ENCODE assay signal across 16 cellular contexts in the genomic region with DNA sequence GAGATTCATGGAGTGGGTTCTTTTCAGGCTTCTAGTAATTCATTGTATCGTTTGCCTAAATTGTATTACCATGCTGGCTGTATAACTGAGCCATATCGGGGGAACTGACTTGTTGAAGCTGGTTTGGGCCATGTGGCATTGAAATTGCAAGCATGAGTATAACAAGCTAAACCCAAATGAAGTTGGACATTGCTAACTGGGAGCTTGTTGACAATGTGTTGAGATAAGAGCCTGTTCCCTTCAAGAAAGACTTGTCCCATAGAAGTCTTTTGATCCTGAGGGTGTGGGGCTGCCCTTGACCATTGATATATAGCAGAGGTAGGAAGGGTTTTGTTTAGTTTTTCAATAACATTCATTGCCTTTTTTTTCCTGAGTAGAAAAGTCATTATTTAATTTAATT.
DNase-seq lines count a peak whose midpoint lies in the region; ATAC-seq and TF ChIP-seq lines count a peak whose summit lies in the region.
"Had no signal": no experiment of that assay in that cellular context is flagged by ENCODE, and none has a peak within 500 bp of the region (broad histone marks: within the 10 kb centered on the region; RNA-seq: fewer than 3 reads in every experiment).

No MANE protein-coding gene starts in this region.

- H4K12ac ChIP-seq in trophoblast cell (ENCODE audit: low read depth, low read length) = no peak overlapping the region

- no peaks in the 10 kb centered on the region for H3K9me2 ChIP-seq in HCT116 (ENCODE audit: insufficient read depth)

- H3K18ac ChIP-seq in trophoblast cell (ENCODE audit: low read length) = no peak overlapping the region

- H2AK5ac ChIP-seq in trophoblast cell (ENCODE audit: low read length) = no peak overlapping the region

- H3K4me1 ChIP-seq in cardiac muscle cell (ENCODE audit: low read depth) = peaks cover 44% of the 10 kb centered on the region
- no peaks in the 10 kb centered on the region for H3K4me1 ChIP-seq in heart right ventricle
- peaks cover 2 to 13% of the 10 kb centered on the region in 2 experiments; a peak in 2 of 4 replicates for H3K4me1 ChIP-seq in HCT116 (ENCODE audit: control insufficient read depth in 1 of 2, insufficient read depth in 2 of 2, low read length in 2 of 2)
- peaks cover 7 to 9% of the 10 kb centered on the region in 2 experiments for H3K4me1 ChIP-seq in trophoblast cell (ENCODE audit: control insufficient read depth in 1 of 2, insufficient read depth in 2 of 2, low read length in 2 of 2)

- H3K4me3 ChIP-seq in cardiac muscle cell (no peak overlapping the region), heart right ventricle (no peak overlapping the region), HCT116 (replicated peaks in 1 of 2; ENCODE audit: low read depth in 1 of 2, low read length in 2 of 2) (no peak overlapping the region), trophoblast cell (ENCODE audit: low read depth, low read length) (no peak overlapping the region)
- H3K4me3 ChIP-seq: A549; BLaER1 treated with 17β-estradiol and CSF1 and Interleukin-3, amounts not matched to agents 10 nM and 100 nM had no signal

- H3K27ac ChIP-seq in cardiac muscle cell (peak overlapping the region; percentile 41), heart right ventricle (no peak overlapping the region), HCT116 (ENCODE audit: low read depth, low read length) (no peak overlapping the region), trophoblast cell (ENCODE audit: low read depth, low read length) (no peak overlapping the region)
- H3K27ac ChIP-seq: 22Rv1; A549; BLaER1 treated with 17β-estradiol and CSF1 and Interleukin-3, amounts not matched to agents 10 nM and 100 nM; C4-2B had no signal

- H2BK120ac ChIP-seq in trophoblast cell (ENCODE audit: insufficient read depth, low read length, poor library complexity) = peak overlapping the region; percentile 58

- H3K9me3 ChIP-seq in cardiac muscle cell (ENCODE audit: low read depth) (no peaks in the 10 kb centered on the region), heart right ventricle (no peaks in the 10 kb centered on the region), HCT116 (ENCODE audit: control insufficient read depth in 1 of 2, insufficient read depth in 1 of 2, low read depth in 1 of 2, low read length in 2 of 2) (no peaks in the 10 kb centered on the region), trophoblast cell (ENCODE audit: insufficient read depth, low read depth, low read length) (no peaks in the 10 kb centered on the region)
- H3K9me3 ChIP-seq: A549, Caco-2 had no signal

- H4K8ac ChIP-seq in trophoblast cell (ENCODE audit: low read depth, low read length) = no peak overlapping the region

- H2BK5ac ChIP-seq in trophoblast cell (ENCODE audit: low read depth, low read length, poor library complexity) = no peak overlapping the region

- RAD21 ChIA-PET in HCT116 (lab: Charles Lee; ENCODE audit: low non-redundant PET in 1 of 2, low total read pairs in 2 of 2, uncharacterized antibody in 2 of 2, unreplicated experiment in 2 of 2) = interaction anchor here in 1 of 2 experiments (0.6 kb wide), 1 partner anchor 470 kb away, joined by 3 read pairs; no protein-coding TSS in a partner anchor

- no peaks in the 10 kb centered on the region for H3K36me3 ChIP-seq in cardiac muscle cell
- peaks cover 0 to 6% (median 0%) of the 10 kb centered on the region in 9 donors for H3K36me3 ChIP-seq in heart right ventricle
- no peaks in the 10 kb centered on the region; a peak in 1 of 4 replicates for H3K36me3 ChIP-seq in HCT116 (ENCODE audit: control insufficient read depth in 1 of 2, insufficient read depth in 2 of 2, low read length in 2 of 2)
- no peaks in the 10 kb centered on the region for H3K36me3 ChIP-seq in trophoblast cell (ENCODE audit: control insufficient read depth in 1 of 2, insufficient read depth in 2 of 2, low read length in 2 of 2)

- ATAC-seq in heart right ventricle = no peak
- ATAC-seq in HCT116 = no peak
- no peak for ATAC-seq in left lobe of liver
- ATAC-seq: A549; CD8-positive, alpha-beta T cell had no signal

- CTCF ChIA-PET in HCT116 (lab: Charles Lee) = no interaction called here

- POLR2A ChIA-PET in HCT116 (lab: Charles Lee) = no interaction called here

- H3K23ac ChIP-seq in trophoblast cell (ENCODE audit: low read length) = no peak overlapping the region

- no peaks in the 10 kb centered on the region for H3K79me1 ChIP-seq in trophoblast cell (ENCODE audit: low read length)

- TF ChIP-seq POLR2A in HCT116 (IDR thresholded peaks at IDR 0.05; ENCODE audit: borderline replicate concordance, extremely low read depth, insufficient read depth, insufficient read length) = no peak

- H3K79me2 ChIP-seq in HCT116 (ENCODE audit: insufficient read depth, low read length) = peaks cover 17% of the 10 kb centered on the region; the same call in 1 of the 2 replicates
- H3K79me2 ChIP-seq in trophoblast cell (ENCODE audit: control insufficient read depth, insufficient read depth, low read length, poor library complexity) = no peaks in the 10 kb centered on the region

- H4K91ac ChIP-seq in trophoblast cell (ENCODE audit: low read depth, low read length) = no peak overlapping the region

- no peak overlapping the region for H3K9ac ChIP-seq in HCT116 (ENCODE audit: low read length)
- no peak overlapping the region for H3K9ac ChIP-seq in trophoblast cell (ENCODE audit: low read length)
- H3K9ac ChIP-seq: BLaER1 treated with 17β-estradiol and CSF1 and Interleukin-3, amounts not matched to agents 10 nM and 100 nM had no signal

- no peak overlapping the region for H2BK12ac ChIP-seq in trophoblast cell (ENCODE audit: low read length)

- BruUV-seq in HCT116 (replicated peaks; lab: Mats Ljungman, UMichigan) = no TSS peak

- no peak overlapping the region for H3K4me2 ChIP-seq in HCT116 (ENCODE audit: low read length)
- no peak overlapping the region for H3K4me2 ChIP-seq in trophoblast cell (ENCODE audit: low read length)
- H3K4me2 ChIP-seq: A549; BLaER1 treated with 17β-estradiol and CSF1 and Interleukin-3, amounts not matched to agents 10 nM and 100 nM had no signal

- TF ChIP-seq CTCF in cardiac muscle cell (IDR thresholded peaks at IDR 0.05; ENCODE audit: low read depth, low read length) = no peak
- no peak for TF ChIP-seq CTCF in heart right ventricle (IDR thresholded peaks at IDR 0.05)
- no peak for TF ChIP-seq CTCF in HCT116 (IDR thresholded peaks at IDR 0.05 in 2 of 3, conservative IDR thresholded peaks at IDR 0.05 in 1 of 3; ENCODE audit: borderline replicate concordance in 1 of 3, insufficient read depth in 1 of 3, low read depth in 2 of 3, low read length in 2 of 3)

- intact Hi-C loops in heart right ventricle (cut with DNase I) = no loop called here
- intact Hi-C loops in HCT116 (cut with micrococcal nuclease) = no loop called here

- DNase-seq in cardiac muscle cell (ENCODE audit: low read depth in 1 of 2, low spot score in 1 of 2) (peak in 1 of 2 donors; percentile 83), heart right ventricle (no peak), HCT116 (ENCODE audit: low read depth, low spot score) (no peak), trophoblast cell (no peak), left lobe of liver (ENCODE audit: low spot score) (no peak)
- DNase-seq: AML-193; Caco-2; Calu3; CD4-positive, alpha-beta T cell; CD8-positive, alpha-beta T cell; DMS79 treated with DMSO at 0.1 percent for 48 hours; GF-D8 had no signal

- H3K4ac ChIP-seq in trophoblast cell (ENCODE audit: low read depth, low read length) = no peak overlapping the region

- H4K20me1 ChIP-seq in HCT116 (ENCODE audit: insufficient read depth) = no peaks in the 10 kb centered on the region

- no peak overlapping the region for H3K14ac ChIP-seq in trophoblast cell (ENCODE audit: low read length)

- TF ChIP-seq RAD21 in HCT116 (IDR thresholded peaks at IDR 0.05; ENCODE audit: low read depth) = no peak

- WGBS in heart right ventricle, 2 donors = 83 to 88% methylated on average over 2 of the region's 2 CpGs
- no CpG with 5 or more reads among the region's 2 CpGs for WGBS in trophoblast cell (ENCODE audit: extremely low coverage, insufficient coverage, insufficient read length)

- H3K27me3 ChIP-seq in cardiac muscle cell = no peaks in the 10 kb centered on the region
- no peaks in the 10 kb centered on the region for H3K27me3 ChIP-seq in heart right ventricle
- H3K27me3 ChIP-seq in HCT116 (ENCODE audit: insufficient read depth, low read length) = no peaks in the 10 kb centered on the region
- no peaks in the 10 kb centered on the region for H3K27me3 ChIP-seq in trophoblast cell (ENCODE audit: insufficient read depth, low read length)
- H3K27me3 ChIP-seq: BLaER1 treated with 17β-estradiol and CSF1 and Interleukin-3, amounts not matched to agents 10 nM and 100 nM had no signal

- H2AFZ ChIP-seq in HCT116 (ENCODE audit: low read depth, low read length, poor library complexity, severe bottlenecking) = no peak overlapping the region
- no peak overlapping the region for H2AFZ ChIP-seq in trophoblast cell (ENCODE audit: insufficient read depth, low read length, poor library complexity)

TF ChIP-seq in HCT116, 20 proteins besides CTCF, POLR2A, EP300 and RAD21:
- TF ChIP-seq SP1 (IDR thresholded peaks at IDR 0.05; ENCODE audit: low read depth) (no peak), FOSL1 (IDR thresholded peaks at IDR 0.05; ENCODE audit: low read depth) (no peak)
- TF ChIP-seq, protein P1, sequence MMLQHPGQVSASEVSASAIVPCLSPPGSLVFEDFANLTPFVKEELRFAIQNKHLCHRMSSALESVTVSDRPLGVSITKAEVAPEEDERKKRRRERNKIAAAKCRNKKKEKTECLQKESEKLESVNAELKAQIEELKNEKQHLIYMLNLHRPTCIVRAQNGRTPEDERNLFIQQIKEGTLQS (IDR thresholded peaks at IDR 0.05) = no peak
- TF ChIP-seq, protein P2, sequence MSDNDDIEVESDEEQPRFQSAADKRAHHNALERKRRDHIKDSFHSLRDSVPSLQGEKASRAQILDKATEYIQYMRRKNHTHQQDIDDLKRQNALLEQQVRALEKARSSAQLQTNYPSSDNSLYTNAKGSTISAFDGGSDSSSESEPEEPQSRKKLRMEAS (IDR thresholded peaks at IDR 0.05) = 0 out of 2 replicates have a peak, but pooled peaks have one; percentile 14
